ENCODE assay signal across 26 cellular contexts in genomic region chr6:44737349-44737748, GRCh38.
"Had no signal": no experiment of that assay in that cellular context is flagged by ENCODE, and none has a peak within 500 bp of the region (broad histone marks: within the 10 kb centered on the region; RNA-seq: fewer than 3 reads in every experiment).

No MANE protein-coding gene starts in this region.

- H3K36me3 Mint-ChIP-seq: activated naive CD8-positive, alpha-beta T cell; natural killer cell; stimulated activated effector memory CD8-positive, alpha-beta T cell treated with anti-CD3 and anti-CD28 coated beads, Interleukin-12 subunit alpha, Interleukin-12 subunit beta, amount 100 ng/mL, for 72 hours; WTC11 had no signal

- H3K4me1 ChIP-seq: breast epithelium, vagina had no signal

- H3K36me3 ChIP-seq: breast epithelium, right lobe of liver, vagina had no signal

- H3K9me3 ChIP-seq: breast epithelium, right lobe of liver, testis, vagina had no signal

- H3K4me3 Mint-ChIP-seq: activated naive CD8-positive, alpha-beta T cell; central memory CD8-positive, alpha-beta T cell; effector memory CD8-positive, alpha-beta T cell; natural killer cell; stimulated activated effector memory CD8-positive, alpha-beta T cell treated with anti-CD3 and anti-CD28 coated beads, Interleukin-12 subunit alpha, Interleukin-12 subunit beta, amount 100 ng/mL, for 72 hours; WTC11 had no signal

- FAIRE-seq: colon, endothelial cell of umbilical vein, frontal cortex had no signal

- H3K4me1 Mint-ChIP-seq: central memory CD8-positive, alpha-beta T cell; natural killer cell had no signal

- H3K27ac Mint-ChIP-seq: activated naive CD8-positive, alpha-beta T cell; effector memory CD8-positive, alpha-beta T cell; natural killer cell had no signal

- H3K9me3 Mint-ChIP-seq: central memory CD8-positive, alpha-beta T cell; effector memory CD8-positive, alpha-beta T cell; natural killer cell; stimulated activated effector memory CD8-positive, alpha-beta T cell treated with anti-CD3 and anti-CD28 coated beads, Interleukin-12 subunit alpha, Interleukin-12 subunit beta, amount 100 ng/mL, for 72 hours; WTC11 had no signal

- H3K27me3 Mint-ChIP-seq: activated naive CD8-positive, alpha-beta T cell had no signal

- DNase-seq: activated T-cell treated with anti-CD3 and anti-CD28 coated beads, Interleukin-2, amount 50 U/mL, for 1 hour; dorsolateral prefrontal cortex; effector memory CD8-positive, alpha-beta T cell; glutamatergic neuron; hippocampal formation; left ventricle myocardium superior; mammary epithelial cell; midbrain; natural killer cell; nucleus accumbens; posterior cingulate gyrus; right lobe of liver; stimulated activated CD4-positive, alpha-beta T cell treated with anti-CD3 and anti-CD28 coated beads, Interleukin-1b, Interleukin-23, amount 100 ng/mL, for 48 hours; T-helper 9 cell; testis had no signal

- ATAC-seq: effector memory CD8-positive, alpha-beta T cell; esophagus mucosa; left ventricle myocardium superior; natural killer cell; stimulated activated effector memory CD8-positive, alpha-beta T cell treated with anti-CD3 and anti-CD28 coated beads, Interleukin-12 subunit alpha, Interleukin-12 subunit beta, amount 100 ng/mL, for 72 hours; WTC11 had no signal

- H3K27ac ChIP-seq: dorsolateral prefrontal cortex, right lobe of liver, testis, vagina had no signal

- H3K4me3 ChIP-seq: breast epithelium, dorsolateral prefrontal cortex, right lobe of liver, skin epidermis, testis, vagina had no signal

- H3K27me3 ChIP-seq: breast epithelium, dorsolateral prefrontal cortex, right lobe of liver, testis, vagina had no signal
